In the genomic region with DNA sequence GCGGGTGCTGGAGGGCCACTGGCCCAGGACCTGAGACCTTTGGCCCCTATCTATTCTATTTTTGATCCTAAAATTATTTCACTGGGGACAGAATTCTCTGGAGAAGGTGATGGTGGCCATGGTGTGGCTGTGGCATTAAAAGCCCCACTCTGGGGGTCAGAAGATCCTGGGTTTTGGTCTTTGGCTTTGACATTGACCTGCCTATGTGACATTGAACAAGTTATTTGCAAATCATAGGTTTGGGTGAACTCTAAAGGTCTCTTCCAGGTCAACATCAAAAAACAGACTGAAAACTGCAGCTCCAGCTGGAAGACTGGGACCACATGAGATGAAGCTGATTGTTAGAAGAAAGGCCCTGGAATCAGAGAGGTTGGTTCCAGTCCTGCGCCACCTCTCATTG, we compare ENCODE assay signal across 1 cellular context.
TF ChIP-seq lines count a peak whose summit lies in the region.

No MANE protein-coding gene starts in this region.

TF ChIP-seq in HepG2, 621 proteins besides CTCF, POLR2A, EP300 and RAD21 (continued from another document):
- TF ChIP-seq HCFC1 (IDR thresholded peaks at IDR 0.05; ENCODE audit: low read depth, low read length) (no peak), ATF2 (CRISPR knock-in tag; IDR thresholded peaks at IDR 0.05) (no peak), SKI (IDR thresholded peaks at IDR 0.05; ENCODE audit: partially characterized antibody) (peak; percentile 92), DNMT1 (CRISPR knock-in tag; IDR thresholded peaks at IDR 0.05) (no peak), ZNF724P (CRISPR knock-in tag; IDR thresholded peaks at IDR 0.05; ENCODE audit: borderline replicate concordance) (no peak), BCL6 (CRISPR knock-in tag; IDR thresholded peaks at IDR 0.05) (peak; percentile 77), IKZF5 (CRISPR knock-in tag; IDR thresholded peaks at IDR 0.05) (no peak), LCORL (IDR thresholded peaks at IDR 0.05) (no peak), LCORL (CRISPR knock-in tag; IDR thresholded peaks at IDR 0.05) (peak; percentile 24; the same call in 1 of the 2 replicates), ZNF20 (CRISPR knock-in tag; IDR thresholded peaks at IDR 0.05) (no peak), GABPA (IDR thresholded peaks at IDR 0.05; ENCODE audit: low read depth, low read length) (no peak), GABPA (CRISPR knock-in tag; IDR thresholded peaks at IDR 0.05; ENCODE audit: low read depth) (no peak), GTF2F1 (IDR thresholded peaks at IDR 0.05; ENCODE audit: low read length) (no peak), DRAP1 (CRISPR knock-in tag; IDR thresholded peaks at IDR 0.05) (no peak), MAFK (conservative IDR thresholded peaks at IDR 0.05 in 1 of 2, IDR thresholded peaks at IDR 0.05 in 1 of 2; ENCODE audit: low read length in 2 of 2) (no peak), ETV5 (CRISPR knock-in tag; IDR thresholded peaks at IDR 0.05; ENCODE audit: borderline replicate concordance) (no peak), ZNF644 (CRISPR knock-in tag; IDR thresholded peaks at IDR 0.05; ENCODE audit: low read depth) (no peak)
- TF ChIP-seq, protein P1, sequence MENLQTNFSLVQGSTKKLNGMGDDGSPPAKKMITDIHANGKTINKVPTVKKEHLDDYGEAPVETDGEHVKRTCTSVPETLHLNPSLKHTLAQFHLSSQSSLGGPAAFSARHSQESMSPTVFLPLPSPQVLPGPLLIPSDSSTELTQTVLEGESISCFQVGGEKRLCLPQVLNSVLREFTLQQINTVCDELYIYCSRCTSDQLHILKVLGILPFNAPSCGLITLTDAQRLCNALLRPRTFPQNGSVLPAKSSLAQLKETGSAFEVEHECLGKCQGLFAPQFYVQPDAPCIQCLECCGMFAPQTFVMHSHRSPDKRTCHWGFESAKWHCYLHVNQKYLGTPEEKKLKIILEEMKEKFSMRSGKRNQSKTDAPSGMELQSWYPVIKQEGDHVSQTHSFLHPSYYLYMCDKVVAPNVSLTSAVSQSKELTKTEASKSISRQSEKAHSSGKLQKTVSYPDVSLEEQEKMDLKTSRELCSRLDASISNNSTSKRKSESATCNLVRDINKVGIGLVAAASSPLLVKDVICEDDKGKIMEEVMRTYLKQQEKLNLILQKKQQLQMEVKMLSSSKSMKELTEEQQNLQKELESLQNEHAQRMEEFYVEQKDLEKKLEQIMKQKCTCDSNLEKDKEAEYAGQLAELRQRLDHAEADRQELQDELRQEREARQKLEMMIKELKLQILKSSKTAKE (CRISPR knock-in tag; IDR thresholded peaks at IDR 0.05; ENCODE audit: borderline replicate concordance), result 0 out of 2 replicates have a peak, but pooled peaks have one; percentile 37
- TF ChIP-seq, protein P2, sequence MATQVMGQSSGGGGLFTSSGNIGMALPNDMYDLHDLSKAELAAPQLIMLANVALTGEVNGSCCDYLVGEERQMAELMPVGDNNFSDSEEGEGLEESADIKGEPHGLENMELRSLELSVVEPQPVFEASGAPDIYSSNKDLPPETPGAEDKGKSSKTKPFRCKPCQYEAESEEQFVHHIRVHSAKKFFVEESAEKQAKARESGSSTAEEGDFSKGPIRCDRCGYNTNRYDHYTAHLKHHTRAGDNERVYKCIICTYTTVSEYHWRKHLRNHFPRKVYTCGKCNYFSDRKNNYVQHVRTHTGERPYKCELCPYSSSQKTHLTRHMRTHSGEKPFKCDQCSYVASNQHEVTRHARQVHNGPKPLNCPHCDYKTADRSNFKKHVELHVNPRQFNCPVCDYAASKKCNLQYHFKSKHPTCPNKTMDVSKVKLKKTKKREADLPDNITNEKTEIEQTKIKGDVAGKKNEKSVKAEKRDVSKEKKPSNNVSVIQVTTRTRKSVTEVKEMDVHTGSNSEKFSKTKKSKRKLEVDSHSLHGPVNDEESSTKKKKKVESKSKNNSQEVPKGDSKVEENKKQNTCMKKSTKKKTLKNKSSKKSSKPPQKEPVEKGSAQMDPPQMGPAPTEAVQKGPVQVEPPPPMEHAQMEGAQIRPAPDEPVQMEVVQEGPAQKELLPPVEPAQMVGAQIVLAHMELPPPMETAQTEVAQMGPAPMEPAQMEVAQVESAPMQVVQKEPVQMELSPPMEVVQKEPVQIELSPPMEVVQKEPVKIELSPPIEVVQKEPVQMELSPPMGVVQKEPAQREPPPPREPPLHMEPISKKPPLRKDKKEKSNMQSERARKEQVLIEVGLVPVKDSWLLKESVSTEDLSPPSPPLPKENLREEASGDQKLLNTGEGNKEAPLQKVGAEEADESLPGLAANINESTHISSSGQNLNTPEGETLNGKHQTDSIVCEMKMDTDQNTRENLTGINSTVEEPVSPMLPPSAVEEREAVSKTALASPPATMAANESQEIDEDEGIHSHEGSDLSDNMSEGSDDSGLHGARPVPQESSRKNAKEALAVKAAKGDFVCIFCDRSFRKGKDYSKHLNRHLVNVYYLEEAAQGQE (IDR thresholded peaks at IDR 0.05; ENCODE audit: borderline replicate concordance in 1 of 2, low read depth in 1 of 2, low read length in 2 of 2), result no peak
- TF ChIP-seq, protein P3, sequence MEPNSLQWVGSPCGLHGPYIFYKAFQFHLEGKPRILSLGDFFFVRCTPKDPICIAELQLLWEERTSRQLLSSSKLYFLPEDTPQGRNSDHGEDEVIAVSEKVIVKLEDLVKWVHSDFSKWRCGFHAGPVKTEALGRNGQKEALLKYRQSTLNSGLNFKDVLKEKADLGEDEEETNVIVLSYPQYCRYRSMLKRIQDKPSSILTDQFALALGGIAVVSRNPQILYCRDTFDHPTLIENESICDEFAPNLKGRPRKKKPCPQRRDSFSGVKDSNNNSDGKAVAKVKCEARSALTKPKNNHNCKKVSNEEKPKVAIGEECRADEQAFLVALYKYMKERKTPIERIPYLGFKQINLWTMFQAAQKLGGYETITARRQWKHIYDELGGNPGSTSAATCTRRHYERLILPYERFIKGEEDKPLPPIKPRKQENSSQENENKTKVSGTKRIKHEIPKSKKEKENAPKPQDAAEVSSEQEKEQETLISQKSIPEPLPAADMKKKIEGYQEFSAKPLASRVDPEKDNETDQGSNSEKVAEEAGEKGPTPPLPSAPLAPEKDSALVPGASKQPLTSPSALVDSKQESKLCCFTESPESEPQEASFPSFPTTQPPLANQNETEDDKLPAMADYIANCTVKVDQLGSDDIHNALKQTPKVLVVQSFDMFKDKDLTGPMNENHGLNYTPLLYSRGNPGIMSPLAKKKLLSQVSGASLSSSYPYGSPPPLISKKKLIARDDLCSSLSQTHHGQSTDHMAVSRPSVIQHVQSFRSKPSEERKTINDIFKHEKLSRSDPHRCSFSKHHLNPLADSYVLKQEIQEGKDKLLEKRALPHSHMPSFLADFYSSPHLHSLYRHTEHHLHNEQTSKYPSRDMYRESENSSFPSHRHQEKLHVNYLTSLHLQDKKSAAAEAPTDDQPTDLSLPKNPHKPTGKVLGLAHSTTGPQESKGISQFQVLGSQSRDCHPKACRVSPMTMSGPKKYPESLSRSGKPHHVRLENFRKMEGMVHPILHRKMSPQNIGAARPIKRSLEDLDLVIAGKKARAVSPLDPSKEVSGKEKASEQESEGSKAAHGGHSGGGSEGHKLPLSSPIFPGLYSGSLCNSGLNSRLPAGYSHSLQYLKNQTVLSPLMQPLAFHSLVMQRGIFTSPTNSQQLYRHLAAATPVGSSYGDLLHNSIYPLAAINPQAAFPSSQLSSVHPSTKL (CRISPR knock-in tag; IDR thresholded peaks at IDR 0.05), result peak; percentile 55; the same call in 1 of the 2 replicates
